ENCODE assay signal across 8 cellular contexts in genomic region chr6:136921936-136922679, GRCh38. TPM values are rescaled to one million over a fixed set of nuclear protein-coding genes. Genes with fewer than 3 reads are reported as not detected.
A peak's percentile ranks its signal among the peaks of the same experiment; 100 is the strongest.
DNase-seq lines count a peak whose midpoint lies in the region; ATAC-seq, FAIRE-seq and TF ChIP-seq lines count a peak whose summit lies in the region.

SLC35D3 (plus strand) TSS chr6:136922301; CDS start chr6:136922429, 128 bp downstream.

- TF ChIP-seq CTCF in fibroblast of mammary gland (conservative IDR thresholded peaks at IDR 0.05; ENCODE audit: control insufficient read depth, insufficient read depth, low read depth, low read length) (no peak), nephron progenitor cell (IDR thresholded peaks at IDR 0.05) (no peak)

- intact Hi-C loops in activated CD4-positive, alpha-beta T cell treated with anti-CD3 and anti-CD28 coated beads, Interleukin-2, amount 10 ng/mL, durations not matched to agents 24 days and 14 days (cut with micrococcal nuclease), result loop anchor here (2.0 to 5.0 kb wide), 2 partner anchors 277 to 575 kb away; no protein-coding TSS in a partner anchor

- DNase-seq in COLO668 (lab: John Stamatoyannopoulos, UW; ENCODE audit: unreplicated experiment), result peak; percentile 69
- peak; percentile 22 for DNase-seq in HTR-8/SVneo (ENCODE audit: insufficient read length, low spot score)
- DNase-seq in activated CD4-positive, alpha-beta T cell treated with anti-CD3 and anti-CD28 coated beads, Interleukin-2, amount 10 ng/mL, durations not matched to agents 24 days and 14 days, result peak; percentile 72
- no peak for DNase-seq in fibroblast of mammary gland (ENCODE audit: low read depth)
- DNase-seq in nephron progenitor cell, result peak; percentile 63

- H3K4me1 Mint-ChIP-seq in activated CD4-positive, alpha-beta T cell treated with anti-CD3 and anti-CD28 coated beads, Interleukin-2, amount 10 ng/mL, durations not matched to agents 24 days and 14 days, result peaks cover 22% of the 10 kb centered on the region
- H3K4me1 Mint-ChIP-seq in nephron progenitor cell, result peaks cover 19% of the 10 kb centered on the region

- H3K4me3 ChIP-seq in fibroblast of mammary gland (ENCODE audit: control insufficient read depth, low read depth, low read length), result peak within 1 kb of the TSS; percentile 35

- no peaks in the 10 kb centered on the region for H3K9me3 Mint-ChIP-seq in activated CD4-positive, alpha-beta T cell treated with anti-CD3 and anti-CD28 coated beads, Interleukin-2, amount 10 ng/mL, durations not matched to agents 24 days and 14 days
- no peaks in the 10 kb centered on the region for H3K9me3 Mint-ChIP-seq in nephron progenitor cell

- H3K36me3 Mint-ChIP-seq in activated CD4-positive, alpha-beta T cell treated with anti-CD3 and anti-CD28 coated beads, Interleukin-2, amount 10 ng/mL, durations not matched to agents 24 days and 14 days (ENCODE audit: low read depth), result no peaks in the 10 kb centered on the region
- no peaks in the 10 kb centered on the region for H3K36me3 Mint-ChIP-seq in nephron progenitor cell (ENCODE audit: low read depth)

- H3K27ac Mint-ChIP-seq in activated CD4-positive, alpha-beta T cell treated with anti-CD3 and anti-CD28 coated beads, Interleukin-2, amount 10 ng/mL, durations not matched to agents 24 days and 14 days, result no peak within 1 kb of the TSS
- no peak within 1 kb of the TSS for H3K27ac Mint-ChIP-seq in nephron progenitor cell

- ATAC-seq in GM18868 (IDR thresholded peaks at IDR 0.05; ENCODE audit: unreplicated experiment), result no peak
- ATAC-seq in HG02571 (IDR thresholded peaks at IDR 0.05; ENCODE audit: unreplicated experiment), result no peak
- no peak for ATAC-seq in GM21515 (IDR thresholded peaks at IDR 0.05; ENCODE audit: unreplicated experiment)

- H3K4me3 Mint-ChIP-seq in activated CD4-positive, alpha-beta T cell treated with anti-CD3 and anti-CD28 coated beads, Interleukin-2, amount 10 ng/mL, durations not matched to agents 24 days and 14 days, result peak within 1 kb of the TSS; percentile 83
- peak within 1 kb of the TSS; percentile 85 for H3K4me3 Mint-ChIP-seq in nephron progenitor cell

- FAIRE-seq in HTR-8/SVneo (lab: Jason Lieb, UNC), result no peak

- peaks cover 61% of the 10 kb centered on the region for H3K27me3 Mint-ChIP-seq in activated CD4-positive, alpha-beta T cell treated with anti-CD3 and anti-CD28 coated beads, Interleukin-2, amount 10 ng/mL, durations not matched to agents 24 days and 14 days
- peaks cover 76% of the 10 kb centered on the region for H3K27me3 Mint-ChIP-seq in nephron progenitor cell (ENCODE audit: low read depth, poor library complexity)

RNA-seq across cellular contexts. Expression of gene SLC35D3, which starts in this region (rescaled TPM):
- not detected in 2 replicates for total RNA-seq in activated CD4-positive, alpha-beta T cell treated with anti-CD3 and anti-CD28 coated beads, Interleukin-2, amount 10 ng/mL, durations not matched to agents 24 days and 14 days

Comparison
In these comparisons a context has a peak if more than half of its experiments do, and no peak if none do; other contexts are left out.
1. Peak in DNase-seq in activated CD4-positive, alpha-beta T cell treated with anti-CD3 and anti-CD28 coated beads, Interleukin-2, amount 10 ng/mL, durations not matched to agents 24 days and 14 days; RNA of the gene not detected or under 1 TPM.